Comparison of ENCODE assay signal across 1 cellular context in genomic region chr11:93541154-93541553, GRCh38.
TF ChIP-seq lines count a peak whose summit lies in the region.

No MANE protein-coding gene starts in this region.

TF ChIP-seq in GM23338, 12 proteins besides CTCF, POLR2A, EP300 and RAD21 (continued from another document):
- TF ChIP-seq EZH2 (IDR thresholded peaks at IDR 0.05; ENCODE audit: low read depth, unreplicated experiment): no peak
